14 cellular contexts compared by ENCODE assay signal in the genomic region with DNA sequence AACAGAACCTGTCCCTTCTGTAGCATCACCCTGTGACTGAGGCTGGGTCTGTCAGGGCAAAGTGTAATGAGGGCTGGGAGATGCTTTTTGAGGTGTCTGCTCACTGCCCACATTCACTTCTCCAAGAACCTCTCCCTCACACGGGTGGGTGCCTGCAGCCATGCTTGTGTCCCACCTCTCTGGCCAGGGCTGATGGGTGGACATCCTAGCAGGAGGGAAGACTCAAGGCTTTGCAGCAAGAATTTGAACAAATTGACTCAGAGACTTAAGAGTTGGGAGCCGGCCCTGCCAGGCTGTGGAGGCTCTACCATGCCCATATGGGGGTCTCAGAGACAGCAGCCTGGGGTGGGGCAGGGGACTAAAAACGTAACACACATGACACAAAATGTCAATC. TPM values are rescaled to one million over a fixed set of nuclear protein-coding genes. Genes with fewer than 3 reads are reported as not detected.
DNase-seq lines count a peak whose midpoint lies in the region; ATAC-seq, FAIRE-seq and TF ChIP-seq lines count a peak whose summit lies in the region.
"Had no signal": no experiment of that assay in that cellular context is flagged by ENCODE, and none has a peak within 500 bp of the region (broad histone marks: within the 10 kb centered on the region; RNA-seq: fewer than 3 reads in every experiment).

No MANE protein-coding gene starts in this region.

- no peaks in the 10 kb centered on the region for H3K9me3 Mint-ChIP-seq in stimulated activated naive CD8-positive, alpha-beta T cell treated with anti-CD3 and anti-CD28 coated beads, Interleukin-15, amount 100 ng/mL, for 72 hours

- dilution Hi-C loops in endothelial cell of umbilical vein (cut with MboI; ENCODE audit: extremely low pct_ligation_motif_present, low sequenced_read_pairs): no loop called here

- H3F3A ChIP-seq in PC-3 (ENCODE audit: low read length, unreplicated experiment): no peaks in the 10 kb centered on the region

- no peak overlapping the region for H3K4me3 Mint-ChIP-seq in stimulated activated naive CD8-positive, alpha-beta T cell treated with anti-CD3 and anti-CD28 coated beads, Interleukin-15, amount 100 ng/mL, for 72 hours

- H3K9me3 ChIP-seq in PC-3 (ENCODE audit: low read length) (no peaks in the 10 kb centered on the region), endothelial cell of umbilical vein (replicated peaks; ENCODE audit: control insufficient read depth, insufficient read depth, low read length) (no peaks in the 10 kb centered on the region), osteoblast (ENCODE audit: low read depth, low read length) (no peaks in the 10 kb centered on the region)
- H3K9me3 ChIP-seq: SJCRH30 had no signal

- H3K4me2 ChIP-seq in PC-3 (ENCODE audit: low read length): peak overlapping the region; percentile 54
- H3K4me2 ChIP-seq in endothelial cell of umbilical vein (ENCODE audit: insufficient read depth, low read length): no peak overlapping the region
- peak overlapping the region; percentile 30 for H3K4me2 ChIP-seq in osteoblast (ENCODE audit: insufficient read depth, low read length)

- DNase-seq in ACHN: peak; percentile 22
- DNase-seq in PC-3: no peak
- no peak for DNase-seq in endothelial cell of umbilical vein (ENCODE audit: low read depth, low spot score)
- no peak for DNase-seq in osteoblast (ENCODE audit: insufficient read length, low spot score, missing footprints)
- no peak for DNase-seq in stimulated activated naive CD8-positive, alpha-beta T cell treated with anti-CD3 and anti-CD28 coated beads, Interleukin-15, amount 100 ng/mL, for 72 hours
- no peak for DNase-seq in T-helper 1 cell
- no peak for DNase-seq in foreskin melanocyte
- DNase-seq: COR-L47, DMS153, NCI-H1105 treated with DMSO at 0.1 percent for 48 hours, NCI-H187, NCI-H446 treated with DMSO at 0.1 percent for 48 hours had no signal

- H3K27ac ChIP-seq in PC-3 (ENCODE audit: low read length) (peak overlapping the region; percentile 94), endothelial cell of umbilical vein (ENCODE audit: insufficient read depth, low read depth, low read length) (peak overlapping the region; percentile 26), osteoblast (ENCODE audit: low read depth, low read length) (no peak overlapping the region)
- H3K27ac ChIP-seq: SJCRH30 had no signal

- H3K27ac Mint-ChIP-seq in stimulated activated naive CD8-positive, alpha-beta T cell treated with anti-CD3 and anti-CD28 coated beads, Interleukin-15, amount 100 ng/mL, for 72 hours: no peak overlapping the region

- H3K27me3 ChIP-seq in PC-3 (ENCODE audit: low read length) (no peaks in the 10 kb centered on the region), endothelial cell of umbilical vein (ENCODE audit: control insufficient read depth in 2 of 2, insufficient read depth in 2 of 2, low read length in 2 of 2) (no peaks in the 10 kb centered on the region), osteoblast (ENCODE audit: insufficient read depth, low read length) (no peaks in the 10 kb centered on the region)
- H3K27me3 ChIP-seq: SJCRH30 had no signal

- FAIRE-seq in endothelial cell of umbilical vein (lab: Jason Lieb, UNC): no peak

- TF ChIP-seq CTCF in PC-3 (conservative IDR thresholded peaks at IDR 0.05; ENCODE audit: low read depth, low read length) (no peak), endothelial cell of umbilical vein (IDR thresholded peaks at IDR 0.05; ENCODE audit: extremely low read depth in 1 of 2, insufficient read depth in 1 of 2, low read depth in 1 of 2, low read length in 2 of 2) (no peak), osteoblast (IDR thresholded peaks at IDR 0.05; ENCODE audit: extremely low read depth, low read depth, low read length) (no peak)

- no peaks in the 10 kb centered on the region for H3K36me3 ChIP-seq in PC-3 (ENCODE audit: low read depth, low read length)
- no peaks in the 10 kb centered on the region for H3K36me3 ChIP-seq in endothelial cell of umbilical vein (ENCODE audit: control insufficient read depth in 2 of 2, extremely low read depth in 1 of 2, insufficient read depth in 2 of 2, low read length in 2 of 2)
- H3K36me3 ChIP-seq in osteoblast (ENCODE audit: insufficient read depth, low read length): no peaks in the 10 kb centered on the region
- H3K36me3 ChIP-seq: SJCRH30 had no signal

- POLR2A ChIA-PET in PC-3 (lab: Charles Lee; ENCODE audit: unreplicated experiment) (interaction anchor here (0.5 kb wide), 1 partner anchor 120 kb away, joined by 3 read pairs; no protein-coding TSS in a partner anchor), endothelial cell of umbilical vein (lab: Charles Lee) (no interaction called here)

- H3K4me3 ChIP-seq in PC-3 (ENCODE audit: low read length): no peak overlapping the region
- no peak overlapping the region for H3K4me3 ChIP-seq in endothelial cell of umbilical vein (replicated peaks in 1 of 3; ENCODE audit: insufficient read depth in 1 of 3, low read depth in 1 of 3, low read length in 3 of 3)
- no peak overlapping the region for H3K4me3 ChIP-seq in osteoblast (ENCODE audit: insufficient read depth, low read length)
- H3K4me3 ChIP-seq: SJCRH30 had no signal

- peaks cover 15% of the 10 kb centered on the region for H3K4me1 Mint-ChIP-seq in stimulated activated naive CD8-positive, alpha-beta T cell treated with anti-CD3 and anti-CD28 coated beads, Interleukin-15, amount 100 ng/mL, for 72 hours

- TF ChIP-seq POLR2A in endothelial cell of umbilical vein (IDR thresholded peaks at IDR 0.05; ENCODE audit: low read depth, low read length): no peak

- H3K27me3 Mint-ChIP-seq in stimulated activated naive CD8-positive, alpha-beta T cell treated with anti-CD3 and anti-CD28 coated beads, Interleukin-15, amount 100 ng/mL, for 72 hours: no peaks in the 10 kb centered on the region

- BruUV-seq in PC-3 (replicated peaks; lab: Mats Ljungman, UMichigan): no TSS peak
- BruUV-seq in endothelial cell of umbilical vein (replicated peaks; lab: Mats Ljungman, UMichigan): no TSS peak

- intact Hi-C loops in PC-3 (cut with micrococcal nuclease): no loop called here
- intact Hi-C loops in endothelial cell of umbilical vein (cut with micrococcal nuclease): loop anchor here (5.0 kb wide), 1 partner anchor 1371 kb away; a partner anchor contains a TSS

- no peak overlapping the region for H2AFZ ChIP-seq in PC-3 (ENCODE audit: low read length)
- no peak overlapping the region for H2AFZ ChIP-seq in endothelial cell of umbilical vein (ENCODE audit: low read depth, low read length)
- no peak overlapping the region for H2AFZ ChIP-seq in osteoblast (ENCODE audit: low read length)

- no peak; the same call in 1 of the 2 replicates for ATAC-seq in PC-3
- no peak for ATAC-seq in stimulated activated naive CD8-positive, alpha-beta T cell treated with anti-CD3 and anti-CD28 coated beads, Interleukin-15, amount 100 ng/mL, for 72 hours
- no peak for ATAC-seq in HG03457 (IDR thresholded peaks at IDR 0.05; ENCODE audit: unreplicated experiment)

- H3K79me2 ChIP-seq in PC-3 (ENCODE audit: low read length) (no peaks in the 10 kb centered on the region), endothelial cell of umbilical vein (ENCODE audit: control insufficient read depth, insufficient read depth, low read length) (no peaks in the 10 kb centered on the region), osteoblast (ENCODE audit: insufficient read depth, low read length) (no peaks in the 10 kb centered on the region)

- H4K20me1 ChIP-seq in PC-3 (ENCODE audit: low read length) (no peaks in the 10 kb centered on the region), endothelial cell of umbilical vein (replicated peaks; ENCODE audit: control insufficient read depth, extremely low read depth, insufficient read depth, low read length) (no peaks in the 10 kb centered on the region), osteoblast (ENCODE audit: insufficient read depth, low read length) (no peaks in the 10 kb centered on the region)

- no peaks in the 10 kb centered on the region for H3K9me1 ChIP-seq in endothelial cell of umbilical vein (replicated peaks; ENCODE audit: control insufficient read depth, extremely low read depth, insufficient read depth, low read length)

- H3K4me1 ChIP-seq in PC-3 (ENCODE audit: insufficient read depth, low read length) (peaks cover 32% of the 10 kb centered on the region), endothelial cell of umbilical vein (ENCODE audit: control insufficient read depth, extremely low read depth, insufficient read depth, low read length) (peaks cover 9% of the 10 kb centered on the region), osteoblast (ENCODE audit: insufficient read depth, low read length) (peaks cover 16% of the 10 kb centered on the region)

- H3K9ac ChIP-seq in PC-3 (ENCODE audit: low read length) (peak overlapping the region; percentile 72), endothelial cell of umbilical vein (replicated peaks; ENCODE audit: extremely low read depth, insufficient read depth, low read length) (no peak overlapping the region)

- CTCF ChIA-PET in PC-3 (lab: Charles Lee) (no interaction called here), endothelial cell of umbilical vein (lab: Charles Lee) (interaction anchor here (1.0 kb wide), 1 partner anchor 14 kb away, joined by 3 read pairs; no protein-coding TSS in a partner anchor)

- in situ Hi-C loops in ACHN (cut with HindIII; ENCODE audit: low pct_ligation_motif_present, low pct_unique_long_range_greater_than_20kb, low sequenced_read_pairs): no loop called here

- H3K9me2 ChIP-seq in PC-3 (replicated peaks; ENCODE audit: low read length): no peaks in the 10 kb centered on the region

TF ChIP-seq in endothelial cell of umbilical vein, 7 proteins besides CTCF, POLR2A, EP300 and RAD21:
- TF ChIP-seq, protein P1, sequence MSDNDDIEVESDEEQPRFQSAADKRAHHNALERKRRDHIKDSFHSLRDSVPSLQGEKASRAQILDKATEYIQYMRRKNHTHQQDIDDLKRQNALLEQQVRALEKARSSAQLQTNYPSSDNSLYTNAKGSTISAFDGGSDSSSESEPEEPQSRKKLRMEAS (IDR thresholded peaks at IDR 0.05; ENCODE audit: insufficient read depth, insufficient read length): no peak
- no peak for TF ChIP-seq EZH2 (IDR thresholded peaks at IDR 0.05; ENCODE audit: borderline replicate concordance, low read depth, low read length, severe bottlenecking)
- TF ChIP-seq JUN (IDR thresholded peaks at IDR 0.05; ENCODE audit: borderline replicate concordance, insufficient read depth, insufficient read length, low read depth): no peak

RNA-seq across cellular contexts. Expression of a gene that starts 33.4 kb away (rescaled TPM):
- total RNA-seq in PC-3 (2014; rRNA removed) (0.26 and 0.29 TPM in 2 replicates), endothelial cell of umbilical vein (not detected in 2 replicates), osteoblast (under 0.01 TPM in 1 of 2 replicates, not detected in the other)
- polyA plus RNA-seq in endothelial cell of umbilical vein: 0.02 and 0.03 TPM in 2 replicates
- polyA plus RNA-seq in endothelial cell of umbilical vein (2011; cell fraction: cytosol; rRNA removed): 0.01 TPM in 1 of 2 replicates, not detected in the other
- polyA plus RNA-seq in endothelial cell of umbilical vein (2011; cell fraction: nucleus; rRNA removed): not detected in 2 replicates
- polyA plus RNA-seq in endothelial cell of umbilical vein (2012): 0.04 and 0.15 TPM in 2 replicates
- not detected in 2 replicates for polyA minus RNA-seq in endothelial cell of umbilical vein
- not detected for polyA minus RNA-seq in endothelial cell of umbilical vein (2011; cell fraction: cytosol; rRNA and poly(A)+ RNA removed)
- polyA minus RNA-seq in endothelial cell of umbilical vein (2011; cell fraction: nucleus; rRNA and poly(A)+ RNA removed): not detected in 2 replicates
